Comparison of ENCODE assay signal across 23 cellular contexts in the genomic region with DNA sequence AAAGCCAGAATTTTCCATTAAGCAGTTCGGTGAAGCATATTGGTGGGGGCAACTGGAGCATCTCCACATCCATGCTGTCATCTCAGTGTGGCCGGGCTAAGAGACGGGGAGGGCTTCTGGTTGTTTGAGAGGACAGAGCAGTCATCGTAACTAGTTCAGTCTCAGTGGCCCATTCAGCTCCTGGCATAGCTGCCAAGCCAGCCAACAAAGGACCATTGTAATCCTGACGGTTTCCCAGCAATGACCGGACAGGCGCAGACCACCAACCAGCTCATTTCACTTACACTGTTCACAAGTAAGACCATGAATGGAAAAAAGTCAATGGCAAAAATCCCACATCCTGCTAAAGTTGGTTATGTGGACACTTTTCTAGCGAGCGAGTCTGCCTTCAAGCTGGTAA. TPM values are rescaled to one million over a fixed set of nuclear protein-coding genes. Genes with fewer than 3 reads are reported as not detected.
DNase-seq lines count a peak whose midpoint lies in the region; ATAC-seq and TF ChIP-seq lines count a peak whose summit lies in the region.
"Had no signal": no experiment of that assay in that cellular context is flagged by ENCODE, and none has a peak within 500 bp of the region (broad histone marks: within the 10 kb centered on the region; RNA-seq: fewer than 3 reads in every experiment).

No MANE protein-coding gene starts in this region.

- no peaks in the 10 kb centered on the region for H3K9me3 Mint-ChIP-seq in effector memory CD8-positive, alpha-beta T cell
- H3K9me3 Mint-ChIP-seq in activated T-helper 1 cell treated with anti-CD3 and anti-CD28 coated beads, Interleukin-12 subunit alpha, Interleukin-12 subunit beta, Interleukin-2, Interleukin-4 antibody, amounts not matched to agents 30 ng/mL and 10 ng/mL and 1 ng/mL, durations not matched to agents 14 hours and 24 hours and 36 hours = no peaks in the 10 kb centered on the region
- H3K9me3 Mint-ChIP-seq: activated naive CD8-positive, alpha-beta T cell treated with anti-CD3 and anti-CD28 coated beads, Interleukin-2, amount 50 U/mL, for 24 hours; CD4-positive, alpha-beta memory T cell; IgD-negative memory B cell; naive B cell; T-helper 2 cell treated with Interferon-gamma antibody and Interleukin-4, amounts not matched to agents 5 μg/mL and 100 μg/mL, for 36 hours had no signal

- ATAC-seq in effector memory CD8-positive, alpha-beta T cell (replicated peaks) = no peak
- ATAC-seq: activated naive CD8-positive, alpha-beta T cell treated with anti-CD3 and anti-CD28 coated beads, Interleukin-2, amount 50 U/mL, for 24 hours had no signal

- H3K4me1 Mint-ChIP-seq in effector memory CD8-positive, alpha-beta T cell (ENCODE audit: low read depth in 2 of 2) = no peaks in the 10 kb centered on the region
- H3K4me1 Mint-ChIP-seq in activated T-helper 1 cell treated with anti-CD3 and anti-CD28 coated beads, Interleukin-12 subunit alpha, Interleukin-12 subunit beta, Interleukin-2, Interleukin-4 antibody, amounts not matched to agents 30 ng/mL and 10 ng/mL and 1 ng/mL, durations not matched to agents 14 hours and 24 hours and 36 hours (ENCODE audit: low read depth) = no peaks in the 10 kb centered on the region
- H3K4me1 Mint-ChIP-seq: activated naive CD8-positive, alpha-beta T cell treated with anti-CD3 and anti-CD28 coated beads, Interleukin-2, amount 50 U/mL, for 24 hours; CD4-positive, alpha-beta memory T cell; IgD-negative memory B cell; naive B cell had no signal

- no peaks in the 10 kb centered on the region for H3K27me3 ChIP-seq in dorsolateral prefrontal cortex
- H3K27me3 ChIP-seq: hepatocyte, Peyer's patch, suprapubic skin had no signal

- H3K36me3 Mint-ChIP-seq in effector memory CD8-positive, alpha-beta T cell (ENCODE audit: insufficient read depth) = no peaks in the 10 kb centered on the region
- no peaks in the 10 kb centered on the region for H3K36me3 Mint-ChIP-seq in activated T-helper 1 cell treated with anti-CD3 and anti-CD28 coated beads, Interleukin-12 subunit alpha, Interleukin-12 subunit beta, Interleukin-2, Interleukin-4 antibody, amounts not matched to agents 30 ng/mL and 10 ng/mL and 1 ng/mL, durations not matched to agents 14 hours and 24 hours and 36 hours (ENCODE audit: low read depth)
- H3K36me3 Mint-ChIP-seq: CD4-positive, alpha-beta memory T cell; IgD-negative memory B cell; naive B cell had no signal

- intact Hi-C loops in dorsolateral prefrontal cortex (cut with DNase I) = loop anchor here (5.0 to 10.0 kb wide), 2 partner anchors 268 to 431 kb away; partner anchors contain the start of gene HEY2 (in 1 of the 2)
- intact Hi-C loops in activated T-helper 1 cell treated with anti-CD3 and anti-CD28 coated beads, Interleukin-12 subunit alpha, Interleukin-12 subunit beta, Interleukin-2, Interleukin-4 antibody, amounts not matched to agents 30 ng/mL and 10 ng/mL and 1 ng/mL, durations not matched to agents 14 hours and 24 hours and 36 hours (cut with micrococcal nuclease) = no loop called here

- no peak overlapping the region for H3K4me3 Mint-ChIP-seq in effector memory CD8-positive, alpha-beta T cell
- H3K4me3 Mint-ChIP-seq in activated T-helper 1 cell treated with anti-CD3 and anti-CD28 coated beads, Interleukin-12 subunit alpha, Interleukin-12 subunit beta, Interleukin-2, Interleukin-4 antibody, amounts not matched to agents 30 ng/mL and 10 ng/mL and 1 ng/mL, durations not matched to agents 14 hours and 24 hours and 36 hours = no peak overlapping the region
- H3K4me3 Mint-ChIP-seq: activated naive CD8-positive, alpha-beta T cell treated with anti-CD3 and anti-CD28 coated beads, Interleukin-2, amount 50 U/mL, for 24 hours; CD4-positive, alpha-beta memory T cell; IgD-negative memory B cell; naive B cell; T-helper 2 cell treated with Interferon-gamma antibody and Interleukin-4, amounts not matched to agents 5 μg/mL and 100 μg/mL, for 36 hours had no signal

- peak overlapping the region in 31 of 59 donors; percentile 1 to 66 (median 27) for H3K27ac ChIP-seq in dorsolateral prefrontal cortex
- H3K27ac ChIP-seq: epithelial cell of prostate, hepatocyte, parathyroid adenoma, Peyer's patch, SK-N-MC, suprapubic skin had no signal

- DNase-seq in SW480 (ENCODE audit: low spot score) (peak; percentile 11), dorsolateral prefrontal cortex (peak; percentile 10 to 91 (median 82)), middle frontal gyrus (ENCODE audit: extremely low spot score, low spot score) (peak; percentile 58), superior temporal gyrus (ENCODE audit: extremely low spot score) (peak; percentile 94), DMS153 treated with DMSO at 0.1 percent for 48 hours (lab: John Stamatoyannopoulos, UW; ENCODE audit: unreplicated experiment) (no peak), ecto neural progenitor cell (ENCODE audit: low spot score) (no peak)
- no peak for DNase-seq in effector memory CD8-positive, alpha-beta T cell
- no peak for DNase-seq in activated T-helper 1 cell treated with anti-CD3 and anti-CD28 coated beads, Interleukin-12 subunit alpha, Interleukin-12 subunit beta, Interleukin-2, Interleukin-4 antibody, amounts not matched to agents 30 ng/mL and 10 ng/mL and 1 ng/mL, durations not matched to agents 14 hours and 24 hours and 36 hours (ENCODE audit: low spot score)
- DNase-seq: activated CD8-positive, alpha-beta memory T cell treated with anti-CD3 and anti-CD28 coated beads, Interleukin-2, amount 50 U/mL, for 48 hours; activated effector memory CD4-positive, alpha-beta T cell treated with anti-CD3 and anti-CD28 coated beads, Interleukin-2, amount 50 U/mL, for 16 hours; activated naive CD8-positive, alpha-beta T cell treated with anti-CD3 and anti-CD28 coated beads, Interleukin-2, amount 50 U/mL, for 24 hours; CD4-positive, alpha-beta memory T cell; naive B cell; NCI-H1417; Peyer's patch had no signal

- TF ChIP-seq CTCF in dorsolateral prefrontal cortex (IDR thresholded peaks at IDR 0.05 in 54 of 56, conservative IDR thresholded peaks at IDR 0.05 in 2 of 56; ENCODE audit: low read depth in 1 of 56, partially characterized antibody in 56 of 56) = peak in 7 of 56 donors; percentile 4 to 40 (median 19)

- peaks cover 8 to 13% of the 10 kb centered on the region in 2 donors for H3K27me3 Mint-ChIP-seq in effector memory CD8-positive, alpha-beta T cell
- H3K27me3 Mint-ChIP-seq in activated T-helper 1 cell treated with anti-CD3 and anti-CD28 coated beads, Interleukin-12 subunit alpha, Interleukin-12 subunit beta, Interleukin-2, Interleukin-4 antibody, amounts not matched to agents 30 ng/mL and 10 ng/mL and 1 ng/mL, durations not matched to agents 14 hours and 24 hours and 36 hours (ENCODE audit: insufficient read depth) = peaks cover 2% of the 10 kb centered on the region

- no peak overlapping the region for H3K27ac Mint-ChIP-seq in effector memory CD8-positive, alpha-beta T cell
- H3K27ac Mint-ChIP-seq in activated T-helper 1 cell treated with anti-CD3 and anti-CD28 coated beads, Interleukin-12 subunit alpha, Interleukin-12 subunit beta, Interleukin-2, Interleukin-4 antibody, amounts not matched to agents 30 ng/mL and 10 ng/mL and 1 ng/mL, durations not matched to agents 14 hours and 24 hours and 36 hours = no peak overlapping the region
- H3K27ac Mint-ChIP-seq: activated naive CD8-positive, alpha-beta T cell treated with anti-CD3 and anti-CD28 coated beads, Interleukin-2, amount 50 U/mL, for 24 hours; CD4-positive, alpha-beta memory T cell; IgD-negative memory B cell; naive B cell; T-helper 2 cell treated with Interferon-gamma antibody and Interleukin-4, amounts not matched to agents 5 μg/mL and 100 μg/mL, for 36 hours had no signal

- peak overlapping the region in 49 of 59 donors; percentile 4 to 57 (median 28) for H3K4me3 ChIP-seq in dorsolateral prefrontal cortex
- H3K4me3 ChIP-seq: HAP-1, hepatocyte, Peyer's patch, SK-N-MC, suprapubic skin had no signal

RNA-seq across cellular contexts. Expression of gene HDDC2, which starts 14.9 kb away (rescaled TPM):
- 100 to 1,000 TPM in 31 of 120 experiments, 10 to 100 TPM in 89; 55.3 to 170 (median 91.5) TPM for total RNA-seq in dorsolateral prefrontal cortex
- 79.7 and 82.4 TPM in 2 replicates for total RNA-seq in activated T-helper 1 cell treated with anti-CD3 and anti-CD28 coated beads, Interleukin-12 subunit alpha, Interleukin-12 subunit beta, Interleukin-2, Interleukin-4 antibody, amounts not matched to agents 30 ng/mL and 10 ng/mL and 1 ng/mL, durations not matched to agents 14 hours and 24 hours and 36 hours

Comparison
In these comparisons a context has a peak if more than half of its experiments do, and no peak if none do; other contexts are left out.
1. DNase-seq: peak in SW480 (single experiment), dorsolateral prefrontal cortex (10 of 10), middle frontal gyrus (single experiment) and superior temporal gyrus (single experiment); none in effector memory CD8-positive, alpha-beta T cell (0 of 3), activated T-helper 1 cell treated with anti-CD3 and anti-CD28 coated beads, Interleukin-12 subunit alpha, Interleukin-12 subunit beta, Interleukin-2, Interleukin-4 antibody, amounts not matched to agents 30 ng/mL and 10 ng/mL and 1 ng/mL, durations not matched to agents 14 hours and 24 hours and 36 hours (single experiment), DMS153 treated with DMSO at 0.1 percent for 48 hours (single experiment) and ecto neural progenitor cell (single experiment).